In genomic region chr12:126347421-126347820, GRCh38 we compare ENCODE assay signal across 24 cellular contexts.
A peak's percentile ranks its signal among the peaks of the same experiment; 100 is the strongest.
DNase-seq lines count a peak whose midpoint lies in the region; ATAC-seq and TF ChIP-seq lines count a peak whose summit lies in the region.
"Had no signal": no experiment of that assay in that cellular context is flagged by ENCODE, and none has a peak within 500 bp of the region (broad histone marks: within the 10 kb centered on the region; RNA-seq: fewer than 3 reads in every experiment).

No MANE protein-coding gene starts in this region.

- TF ChIP-seq CTCF in KMS-11 (conservative IDR thresholded peaks at IDR 0.05; ENCODE audit: low read depth, low read length) = 0 out of 2 replicates have a peak, but pooled peaks have one; percentile 22
- TF ChIP-seq CTCF in cardiac fibroblast (IDR thresholded peaks at IDR 0.05; ENCODE audit: low read depth, low read length) = peak; percentile 5
- peak; percentile 31 for TF ChIP-seq CTCF in osteoblast (IDR thresholded peaks at IDR 0.05; ENCODE audit: extremely low read depth, low read depth, low read length)

- DNase-seq in ELF-1 (ENCODE audit: low read depth, low spot score) (peak; percentile 22), cardiac fibroblast (ENCODE audit: low read depth in 2 of 2) (no peak), osteoblast (ENCODE audit: insufficient read length, low spot score, missing footprints) (no peak), ecto neural progenitor cell (ENCODE audit: low spot score) (no peak), NCI-H2171 (lab: John Stamatoyannopoulos, UW) (no peak)
- DNase-seq: activated CD4-positive, alpha-beta T cell treated with anti-CD3 and anti-CD28 coated beads, Interleukin-2, amount 50 U/mL, for 48 hours; activated naive CD4-positive, alpha-beta T cell treated with Interleukin-2 at 50 U/mL for 16 hours; activated T-cell treated with anti-CD3 and anti-CD28 coated beads, Interleukin-2, amount 50 U/mL, for 24 hours; Calu3; effector CD8-positive, alpha-beta T cell; esophagus squamous epithelium; IMR-90; MG63; NCI-H146; psoas muscle; stimulated activated CD4-positive, alpha-beta T cell treated with anti-CD3 and anti-CD28 coated beads, Interleukin-2, amount 100 ng/mL, for 48 hours; stimulated activated naive CD4-positive, alpha-beta T cell treated with Interleukin-2 at 50 U/mL for 16 hours; T-helper 17 cell; upper lobe of right lung had no signal

- no peaks in the 10 kb centered on the region for H3K36me3 ChIP-seq in KMS-11 (ENCODE audit: insufficient read depth)
- no peaks in the 10 kb centered on the region for H3K36me3 ChIP-seq in osteoblast (ENCODE audit: insufficient read depth, low read length)
- H3K36me3 ChIP-seq: BLaER1, esophagus squamous epithelium, MG63, SJCRH30, upper lobe of right lung had no signal

- no peaks in the 10 kb centered on the region for H3K9me3 ChIP-seq in osteoblast (ENCODE audit: low read depth, low read length)
- H3K9me3 ChIP-seq: esophagus squamous epithelium, MG63, psoas muscle, SJCRH30, upper lobe of right lung had no signal

- no peak overlapping the region for H3K27ac ChIP-seq in KMS-11
- H3K27ac ChIP-seq in osteoblast (ENCODE audit: low read depth, low read length) = no peak overlapping the region
- H3K27ac ChIP-seq: BLaER1, esophagus squamous epithelium, psoas muscle, SJCRH30, skin epidermis, upper lobe of right lung had no signal

- no peaks in the 10 kb centered on the region for H3K79me2 ChIP-seq in KMS-11 (ENCODE audit: insufficient read depth, low read depth)
- H3K79me2 ChIP-seq in osteoblast (ENCODE audit: insufficient read depth, low read length) = no peaks in the 10 kb centered on the region

- H3K27me3 ChIP-seq in KMS-11 (ENCODE audit: insufficient read depth, low read depth) = no peaks in the 10 kb centered on the region
- no peaks in the 10 kb centered on the region for H3K27me3 ChIP-seq in osteoblast (ENCODE audit: insufficient read depth, low read length)
- H3K27me3 ChIP-seq: BLaER1, esophagus squamous epithelium, MG63, SJCRH30, upper lobe of right lung had no signal

- H3K9ac ChIP-seq in KMS-11 = no peak overlapping the region
- H3K9ac ChIP-seq: BLaER1 had no signal

- H3K4me1 ChIP-seq in KMS-11 (ENCODE audit: low read depth, poor library complexity, severe bottlenecking) = no peaks in the 10 kb centered on the region
- H3K4me1 ChIP-seq in osteoblast (ENCODE audit: insufficient read depth, low read length) = no peaks in the 10 kb centered on the region
- H3K4me1 ChIP-seq: esophagus squamous epithelium, psoas muscle, SJCRH30, upper lobe of right lung had no signal

- H2AFZ ChIP-seq in KMS-11 (ENCODE audit: low read depth) (no peak overlapping the region), osteoblast (ENCODE audit: low read length) (no peak overlapping the region)

- H4K20me1 ChIP-seq in KMS-11 (ENCODE audit: insufficient read depth) (no peaks in the 10 kb centered on the region), osteoblast (ENCODE audit: insufficient read depth, low read length) (no peaks in the 10 kb centered on the region)
- H4K20me1 ChIP-seq: BLaER1 had no signal

- ATAC-seq in HG03571 (IDR thresholded peaks at IDR 0.05; ENCODE audit: unreplicated experiment) = no peak
- ATAC-seq: psoas muscle, T-helper 17 cell, upper lobe of right lung had no signal

- H3K4me3 ChIP-seq in KMS-11 (IDR thresholded peaks at IDR 0.05; ENCODE audit: insufficient read depth, low read depth, low read length) (no peak overlapping the region), cardiac fibroblast (replicated peaks in 1 of 2; ENCODE audit: low read depth in 2 of 2, low read length in 2 of 2) (no peak overlapping the region), osteoblast (ENCODE audit: insufficient read depth, low read length) (no peak overlapping the region)
- H3K4me3 ChIP-seq: BLaER1, esophagus squamous epithelium, MG63, psoas muscle, SJCRH30, skin epidermis, upper lobe of right lung had no signal

- no peak overlapping the region for H3K4me2 ChIP-seq in KMS-11
- H3K4me2 ChIP-seq in osteoblast (ENCODE audit: insufficient read depth, low read length) = no peak overlapping the region
